5 cellular contexts compared by ENCODE assay signal in the genomic region with DNA sequence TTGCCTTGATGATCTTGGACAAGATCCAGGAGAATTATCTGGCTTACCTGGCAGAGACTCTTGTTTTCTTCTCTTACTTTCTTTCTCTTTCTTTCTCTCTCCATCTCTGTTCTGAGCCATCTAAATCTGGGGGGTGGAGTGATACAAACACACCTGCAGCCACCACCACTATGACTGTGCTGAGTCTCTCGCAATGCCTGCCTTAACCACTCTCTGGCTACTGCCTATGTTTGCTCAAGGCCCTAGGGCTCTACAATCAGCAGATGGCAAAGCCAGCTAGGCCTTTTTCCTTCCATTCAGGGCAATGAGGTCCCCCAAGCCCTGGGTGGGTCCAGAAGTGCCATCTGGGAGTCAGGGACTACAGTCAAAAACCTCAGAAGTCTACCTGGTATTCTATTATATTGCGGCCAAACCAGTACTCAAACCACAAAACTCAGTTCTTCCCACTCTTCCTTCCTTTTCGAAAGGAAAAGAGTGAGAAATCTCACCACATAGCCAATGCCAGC.
"Had no signal": no experiment of that assay in that cellular context is flagged by ENCODE, and none has a peak within 500 bp of the region (broad histone marks: within the 10 kb centered on the region; RNA-seq: fewer than 3 reads in every experiment).

No MANE protein-coding gene starts in this region.

- H3K27ac Mint-ChIP-seq: IgD-negative memory B cell had no signal

- H3K27ac ChIP-seq: HL-60 had no signal

- ATAC-seq: HepG2, K562 had no signal

- H3K27me3 Mint-ChIP-seq: IgD-negative memory B cell had no signal

- DNase-seq: IMR-90 had no signal

- H3K4me1 Mint-ChIP-seq: IgD-negative memory B cell had no signal

- H3K4me3 ChIP-seq: K562 had no signal

- H3K4me3 Mint-ChIP-seq: IgD-negative memory B cell had no signal
